8 cellular contexts compared by ENCODE assay signal in genomic region chr20:19692685-19693119, GRCh38.
A peak's percentile ranks its signal among the peaks of the same experiment; 100 is the strongest.
DNase-seq lines count a peak whose midpoint lies in the region; ATAC-seq and TF ChIP-seq lines count a peak whose summit lies in the region.

No MANE protein-coding gene starts in this region.

- peaks cover 0 to under 1% (median 0%) of the 10 kb centered on the region in 3 donors for H3K36me3 ChIP-seq in esophagus squamous epithelium

- no peaks in the 10 kb centered on the region for H3K27me3 ChIP-seq in esophagus squamous epithelium

- H3K4me1 Mint-ChIP-seq in naive thymus-derived CD8-positive, alpha-beta T cell: peaks cover 0 to 4% (median 0%) of the 10 kb centered on the region in 4 donors

- intact Hi-C loops in esophagus squamous epithelium (cut with DNase I): loop anchor here (10.0 kb wide), 1 partner anchor 92 kb away; no protein-coding TSS in a partner anchor

- no peaks in the 10 kb centered on the region for H3K36me3 Mint-ChIP-seq in naive thymus-derived CD8-positive, alpha-beta T cell

- no peaks in the 10 kb centered on the region for H3K9me3 Mint-ChIP-seq in naive thymus-derived CD8-positive, alpha-beta T cell

- H3K27ac ChIP-seq in esophagus squamous epithelium: peak overlapping the region in 1 of 4 donors; percentile 4

- H3K27me3 Mint-ChIP-seq in naive thymus-derived CD8-positive, alpha-beta T cell: peaks cover 11 to 32% (median 22%) of the 10 kb centered on the region in 5 donors

- H3K4me3 ChIP-seq in esophagus squamous epithelium: peak overlapping the region in 1 of 4 donors; percentile 22

- 3 to 6% methylated on average over 14 to 15 of the region's 15 CpGs for WGBS in esophagus squamous epithelium, 2 donors

- peaks cover 0 to 21% (median 0%) of the 10 kb centered on the region in 3 donors for H3K4me1 ChIP-seq in esophagus squamous epithelium

- no peak overlapping the region for H3K27ac Mint-ChIP-seq in naive thymus-derived CD8-positive, alpha-beta T cell

- ATAC-seq in activated CD4-positive, CD25-positive, alpha-beta regulatory T cell treated with anti-CD3 and anti-CD28 coated beads, Interleukin-2, amount 50 U/mL, for 24 hours: no peak
- no peak for ATAC-seq in naive thymus-derived CD8-positive, alpha-beta T cell
- ATAC-seq in HG02840 (IDR thresholded peaks at IDR 0.05; ENCODE audit: low FRiP score, unreplicated experiment): no peak

- TF ChIP-seq POLR2A in esophagus squamous epithelium (IDR thresholded peaks at IDR 0.05): no peak

- POLR2A ChIA-PET in naive thymus-derived CD8-positive, alpha-beta T cell (lab: Charles Lee): no interaction called here

- peak; percentile 80 to 97 (median 92) for TF ChIP-seq CTCF in esophagus squamous epithelium (IDR thresholded peaks at IDR 0.05)

- no peaks in the 10 kb centered on the region for H3K9me3 ChIP-seq in esophagus squamous epithelium

- DNase-seq in activated CD4-positive, CD25-positive, alpha-beta regulatory T cell treated with anti-CD3 and anti-CD28 coated beads, Interleukin-2, amount 50 U/mL, for 16 hours (ENCODE audit: low read depth, low spot score): peak; percentile 10
- peak; percentile 35 for DNase-seq in NCI-H446 treated with DMSO at 0.1 percent for 48 hours (lab: John Stamatoyannopoulos, UW)
- peak; percentile 31 for DNase-seq in activated CD8-positive, alpha-beta memory T cell treated with anti-CD3 and anti-CD28 coated beads, Interleukin-2, amount 50 U/mL, for 4 hours
- DNase-seq in esophagus squamous epithelium (lab: John Stamatoyannopoulos, UW): no peak
- DNase-seq in naive thymus-derived CD8-positive, alpha-beta T cell: peak in 8 of 10 donors; percentile 2 to 30 (median 18)
- DNase-seq in stromal cell of bone marrow (ENCODE audit: low read depth): peak; percentile 8

- no peak overlapping the region for H3K4me3 Mint-ChIP-seq in naive thymus-derived CD8-positive, alpha-beta T cell
